ENCODE assay signal across 9 cellular contexts in the genomic region with DNA sequence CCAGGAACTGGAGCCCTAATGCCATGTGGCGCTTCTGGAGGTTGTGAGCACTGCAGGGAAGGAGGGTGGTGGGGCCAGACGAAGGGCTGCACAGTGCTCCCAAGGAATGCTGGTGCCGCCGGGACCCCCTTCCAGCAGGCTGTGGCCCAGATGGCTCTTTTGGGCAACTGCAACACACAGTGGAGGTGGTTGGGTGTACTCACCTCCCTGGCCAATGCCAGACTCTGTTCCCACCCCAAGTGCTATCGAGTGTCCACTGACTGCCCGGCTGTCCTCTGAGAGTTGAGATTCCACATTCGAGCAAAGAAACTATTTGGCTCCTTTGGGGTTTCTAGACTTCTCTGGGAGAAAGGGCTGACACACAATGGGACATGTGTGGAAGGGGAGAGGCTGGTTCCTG.
"Had no signal": no experiment of that assay in that cellular context is flagged by ENCODE, and none has a peak within 500 bp of the region (broad histone marks: within the 10 kb centered on the region; RNA-seq: fewer than 3 reads in every experiment).

No MANE protein-coding gene starts in this region.

- H2AFZ ChIP-seq: GM23248 had no signal

- H3K9ac ChIP-seq: GM23248 had no signal

- H3K4me1 ChIP-seq: HAP-1 had no signal

- H3K27ac ChIP-seq: GM23248, HL-60 had no signal

- DNase-seq: GM23248, GOT3, H7, HFFc6 had no signal

- H3K4me3 ChIP-seq: GM23248, HAP-1, K562 had no signal

- ATAC-seq: HCT116, HepG2, K562 had no signal

- H3K36me3 ChIP-seq: HAP-1 had no signal

- H3K9me3 ChIP-seq: HAP-1 had no signal
